Comparison of ENCODE assay signal across 16 cellular contexts in the genomic region with DNA sequence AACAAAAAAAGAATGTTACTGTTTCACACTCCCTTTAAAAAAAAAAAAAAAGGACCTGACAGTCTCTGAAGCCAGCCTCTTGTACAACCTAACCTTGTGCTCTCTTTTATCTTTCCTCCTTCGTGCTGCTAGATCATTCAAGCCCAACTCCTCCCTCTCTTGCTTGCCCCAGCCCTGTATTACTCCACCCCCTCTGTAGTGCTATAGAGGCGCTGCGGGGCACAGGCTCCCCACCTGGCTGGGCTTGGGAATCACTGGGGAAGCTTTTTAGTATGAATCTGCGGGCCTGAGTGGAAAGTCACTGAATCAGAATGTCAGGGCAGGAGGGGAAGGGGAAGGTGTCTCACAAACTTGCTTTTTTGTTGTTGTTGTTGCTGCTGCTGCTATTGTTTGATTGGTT.
A peak's percentile ranks its signal among the peaks of the same experiment; 100 is the strongest.
DNase-seq lines count a peak whose midpoint lies in the region; ATAC-seq and TF ChIP-seq lines count a peak whose summit lies in the region.
"Had no signal": no experiment of that assay in that cellular context is flagged by ENCODE, and none has a peak within 500 bp of the region (broad histone marks: within the 10 kb centered on the region; RNA-seq: fewer than 3 reads in every experiment).

No MANE protein-coding gene starts in this region.

- H3K9me3 ChIP-seq in ectodermal cell (ENCODE audit: control insufficient read depth, low read length) (no peaks in the 10 kb centered on the region), mucosa of descending colon (peaks cover 22% of the 10 kb centered on the region)

- TF ChIP-seq CTCF in mucosa of descending colon (IDR thresholded peaks at IDR 0.05) = no peak

- H3K4me1 ChIP-seq in ectodermal cell (ENCODE audit: control insufficient read depth, insufficient read depth, low read length) (peaks cover 23% of the 10 kb centered on the region), mucosa of descending colon (ENCODE audit: low read depth) (peaks cover 7% of the 10 kb centered on the region)
- H3K4me1 ChIP-seq: BE2C, gastroesophageal sphincter, left lung, suprapubic skin had no signal

- ATAC-seq in mucosa of descending colon (peak; percentile 71), GM18502 (IDR thresholded peaks at IDR 0.05; ENCODE audit: poor library complexity, unreplicated experiment) (no peak), GM21515 (IDR thresholded peaks at IDR 0.05; ENCODE audit: unreplicated experiment) (no peak)
- ATAC-seq: activated CD4-positive, CD25-positive, alpha-beta regulatory T cell treated with anti-CD3 and anti-CD28 coated beads, Interleukin-2, amount 50 U/mL, for 24 hours; gastroesophageal sphincter; left lung had no signal

- H3K27me3 ChIP-seq in ectodermal cell (ENCODE audit: control insufficient read depth, insufficient read depth, low read length, poor library complexity, severe bottlenecking) = no peaks in the 10 kb centered on the region
- H3K27me3 ChIP-seq: BE2C, cardiac muscle cell, left lung had no signal

- H3K4me3 ChIP-seq in ectodermal cell (ENCODE audit: insufficient read depth, low read depth, low read length) = no peak overlapping the region
- H3K4me3 ChIP-seq in mucosa of descending colon = no peak overlapping the region
- H3K4me3 ChIP-seq: cardiac muscle cell, gastroesophageal sphincter, left lung, PC-9, suprapubic skin had no signal

- intact Hi-C loops in mucosa of descending colon (cut with DNase I, micrococcal nuclease) = no loop called here

- DNase-seq in H4 (ENCODE audit: low spot score) (peak; percentile 16), NCI-H345 (lab: John Stamatoyannopoulos, UW) (peak; percentile 66), mucosa of descending colon (peak in 2 of 3 donors; percentile 25 to 33), NCI-H2029 (lab: John Stamatoyannopoulos, UW) (no peak), KG1 (lab: John Stamatoyannopoulos, UW) (no peak)
- DNase-seq: activated naive CD4-positive, alpha-beta T cell treated with anti-CD3 and anti-CD28 coated beads, Interleukin-2, amount 50 U/mL, for 16 hours; BE2C; left lung; PC-9 had no signal

- H3K36me3 ChIP-seq in ectodermal cell (ENCODE audit: control insufficient read depth, insufficient read depth, low read length) (no peaks in the 10 kb centered on the region), mucosa of descending colon (ENCODE audit: low read depth) (no peaks in the 10 kb centered on the region)
- H3K36me3 ChIP-seq: BE2C, cardiac muscle cell, gastroesophageal sphincter, left lung, suprapubic skin had no signal

- WGBS in ectodermal cell, 2 experiments = 0 to 1% methylated on average over 4 of the region's 4 CpGs

- peak overlapping the region; percentile 38 for H3K27ac ChIP-seq in ectodermal cell (ENCODE audit: insufficient read depth, low read depth, low read length, poor library complexity, severe bottlenecking)
- H3K27ac ChIP-seq: cardiac muscle cell, gastroesophageal sphincter, left lung, PC-9, suprapubic skin had no signal

Comparison
In these comparisons a context has a peak if more than half of its experiments do, and no peak if none do; other contexts are left out.
1. DNase-seq: peak in H4 (single experiment), NCI-H345 (single experiment) and mucosa of descending colon (2 of 3); none in NCI-H2029 (single experiment) and KG1 (single experiment).